ENCODE assay signal across 14 cellular contexts in genomic region chr2:201256001-201256544, GRCh38. TPM values are rescaled to one million over a fixed set of nuclear protein-coding genes. Genes with fewer than 3 reads are reported as not detected.
A peak's percentile ranks its signal among the peaks of the same experiment; 100 is the strongest.
DNase-seq lines count a peak whose midpoint lies in the region; ATAC-seq and TF ChIP-seq lines count a peak whose summit lies in the region.
"Had no signal": no experiment of that assay in that cellular context is flagged by ENCODE, and none has a peak within 500 bp of the region (broad histone marks: within the 10 kb centered on the region; RNA-seq: fewer than 3 reads in every experiment).

No MANE protein-coding gene starts in this region.

- H4K20me1 ChIP-seq in BLaER1 treated with 17β-estradiol and CSF1 and Interleukin-3, amounts not matched to agents 10 nM and 100 nM: no peaks in the 10 kb centered on the region

- DNase-seq in ELR (ENCODE audit: low read depth) (peak; percentile 31), fibroblast of villous mesenchyme (ENCODE audit: low read depth) (peak; percentile 45), NCI-H1092 (lab: John Stamatoyannopoulos, UW) (no peak), stomach (no peak)
- no peak for DNase-seq in activated CD4-positive, alpha-beta memory T cell treated with anti-CD3 and anti-CD28 coated beads, Interleukin-2, amount 10 ng/mL, durations not matched to agents 7 days and 5 days
- DNase-seq: effector CD8-positive, alpha-beta T cell; HFFc6; kidney glomerular epithelial cell; NCI-H1417; sigmoid colon had no signal

- TF ChIP-seq POLR2A in stomach (IDR thresholded peaks at IDR 0.05): no peak

- peak overlapping the region in 7 of 11 experiments; percentile 80 to 98 (median 95); a peak in 12 of 22 replicates for H3K4me2 ChIP-seq in BLaER1 treated with 17β-estradiol and CSF1 and Interleukin-3, amounts not matched to agents 10 nM and 100 nM

- peak overlapping the region; percentile 81 for H3K4me3 Mint-ChIP-seq in activated CD4-positive, alpha-beta memory T cell treated with anti-CD3 and anti-CD28 coated beads, Interleukin-2, amount 10 ng/mL, durations not matched to agents 7 days and 5 days
- H3K4me3 Mint-ChIP-seq: brain had no signal

- ATAC-seq in HG03097 (IDR thresholded peaks at IDR 0.05; ENCODE audit: low FRiP score, unreplicated experiment) (no peak), HG03139 (IDR thresholded peaks at IDR 0.05; ENCODE audit: unreplicated experiment) (no peak)

- H3K27me3 ChIP-seq in BLaER1 treated with 17β-estradiol and CSF1 and Interleukin-3, amounts not matched to agents 10 nM and 100 nM: no peaks in the 10 kb centered on the region
- no peaks in the 10 kb centered on the region for H3K27me3 ChIP-seq in stomach
- H3K27me3 ChIP-seq: sigmoid colon had no signal

- H3K9me3 Mint-ChIP-seq in activated CD4-positive, alpha-beta memory T cell treated with anti-CD3 and anti-CD28 coated beads, Interleukin-2, amount 10 ng/mL, durations not matched to agents 7 days and 5 days: peaks cover 4% of the 10 kb centered on the region
- H3K9me3 Mint-ChIP-seq: brain, HFFc6 had no signal

- TF ChIP-seq EP300 in stomach (IDR thresholded peaks at IDR 0.05): no peak

- H3K4me1 ChIP-seq in BLaER1 treated with 17β-estradiol and CSF1 and Interleukin-3, amounts not matched to agents 10 nM and 100 nM: peaks cover 48 to 94% (median 73%) of the 10 kb centered on the region in 10 experiments
- H3K4me1 ChIP-seq in stomach: peaks cover 6 to 61% (median 39%) of the 10 kb centered on the region in 4 donors

- peak overlapping the region in 10 of 11 experiments; percentile 90 to 99 (median 98); a peak in 18 of 22 replicates for H3K27ac ChIP-seq in BLaER1 treated with 17β-estradiol and CSF1 and Interleukin-3, amounts not matched to agents 10 nM and 100 nM
- H3K27ac ChIP-seq in stomach: peak overlapping the region in 2 of 5 donors; percentile 96
- H3K27ac ChIP-seq: sigmoid colon had no signal

- H3K9ac ChIP-seq in BLaER1 treated with 17β-estradiol and CSF1 and Interleukin-3, amounts not matched to agents 10 nM and 100 nM: peak overlapping the region in 1 of 11 experiments; percentile 95; a peak in 1 of 22 replicates

- H3K36me3 ChIP-seq in BLaER1 treated with 17β-estradiol and CSF1 and Interleukin-3, amounts not matched to agents 10 nM and 100 nM: peaks cover 0 to 18% (median 0%) of the 10 kb centered on the region in 11 experiments; a peak in 4 of 22 replicates
- H3K36me3 ChIP-seq in stomach: no peaks in the 10 kb centered on the region
- H3K36me3 ChIP-seq: sigmoid colon had no signal

- WGBS in stomach, 5 donors: 81 to 98% (median 91%) methylated on average over 3 of the region's 3 CpGs

- H3K36me3 Mint-ChIP-seq in activated CD4-positive, alpha-beta memory T cell treated with anti-CD3 and anti-CD28 coated beads, Interleukin-2, amount 10 ng/mL, durations not matched to agents 7 days and 5 days (ENCODE audit: low read depth): peaks cover 47% of the 10 kb centered on the region
- H3K36me3 Mint-ChIP-seq: brain had no signal

- intact Hi-C loops in stomach (cut with DNase I; ENCODE audit: low total_unique reads): no loop called here

- no peaks in the 10 kb centered on the region for H3K27me3 Mint-ChIP-seq in activated CD4-positive, alpha-beta memory T cell treated with anti-CD3 and anti-CD28 coated beads, Interleukin-2, amount 10 ng/mL, durations not matched to agents 7 days and 5 days

- TF ChIP-seq CTCF in fibroblast of villous mesenchyme (IDR thresholded peaks at IDR 0.05; ENCODE audit: insufficient read depth, low read depth, low read length) (no peak), stomach (IDR thresholded peaks at IDR 0.05) (no peak)

- POLR2A ChIA-PET in activated CD4-positive, alpha-beta memory T cell treated with anti-CD3 and anti-CD28 coated beads, Interleukin-2, amount 10 ng/mL, durations not matched to agents 7 days and 5 days (lab: Charles Lee): interaction anchor here (1.0 to 15.1 kb wide), 6 partner anchors 7 to 1014 kb away, joined by 3 to 205 read pairs (median 9); partner anchors contain the start of genes CASP8 and CLK1

- peak overlapping the region; percentile 98 for H3K27ac Mint-ChIP-seq in activated CD4-positive, alpha-beta memory T cell treated with anti-CD3 and anti-CD28 coated beads, Interleukin-2, amount 10 ng/mL, durations not matched to agents 7 days and 5 days
- H3K27ac Mint-ChIP-seq: brain had no signal

- H3K4me1 Mint-ChIP-seq in activated CD4-positive, alpha-beta memory T cell treated with anti-CD3 and anti-CD28 coated beads, Interleukin-2, amount 10 ng/mL, durations not matched to agents 7 days and 5 days: peaks cover 82% of the 10 kb centered on the region

- no peak overlapping the region for H3K4me3 ChIP-seq in BLaER1 treated with 17β-estradiol and CSF1 and Interleukin-3, amounts not matched to agents 10 nM and 100 nM
- H3K4me3 ChIP-seq in fibroblast of villous mesenchyme (ENCODE audit: low read depth, low read length) (no peak overlapping the region), stomach (no peak overlapping the region)
- H3K4me3 ChIP-seq: sigmoid colon had no signal

- CTCF ChIA-PET in activated CD4-positive, alpha-beta memory T cell treated with anti-CD3 and anti-CD28 coated beads, Interleukin-2, amount 10 ng/mL, durations not matched to agents 7 days and 5 days (lab: Charles Lee): interaction anchor here (5.8 kb wide), 1 partner anchor 23 kb away, joined by 32 read pairs; no protein-coding TSS in a partner anchor

- H3K9me3 ChIP-seq in BLaER1 treated with 17β-estradiol and CSF1 and Interleukin-3, amounts not matched to agents 10 nM and 100 nM (replicated peaks in 1 of 11): peaks cover 0 to 8% (median 0%) of the 10 kb centered on the region in 11 experiments; a peak in 1 of 22 replicates
- H3K9me3 ChIP-seq in stomach: no peaks in the 10 kb centered on the region
- H3K9me3 ChIP-seq: sigmoid colon had no signal

RNA-seq across cellular contexts. Expression of gene CASP8, which starts 4.3 kb away (rescaled TPM):
- total RNA-seq in activated CD4-positive, alpha-beta memory T cell treated with anti-CD3 and anti-CD28 coated beads, Interleukin-2, amount 10 ng/mL, durations not matched to agents 7 days and 5 days: 100 to 1,000 TPM in 1 of 2 experiments, 10 to 100 TPM in 1; 99.8 to 102 TPM
- total RNA-seq in fibroblast of villous mesenchyme: 14.2 and 22.0 TPM in 2 replicates
- total RNA-seq in stomach: 10 to 100 TPM in 4 of 5 donors, 1 to 10 TPM in 1; 6.4 to 32.3 (median 17.0) TPM
- polyA plus RNA-seq in stomach: 10 to 100 TPM in 1 of 3 donors, 1 to 10 TPM in 2; 8.0 to 11.3 (median 8.6) TPM

Comparison
In these comparisons a context has a peak if more than half of its experiments do, and no peak if none do; other contexts are left out.
1. DNase-seq: peak in ELR (single experiment) and fibroblast of villous mesenchyme (single experiment); none in activated CD4-positive, alpha-beta memory T cell treated with anti-CD3 and anti-CD28 coated beads, Interleukin-2, amount 10 ng/mL, durations not matched to agents 7 days and 5 days (single experiment), NCI-H1092 (single experiment) and stomach (single experiment).